Comparison of ENCODE assay signal across 8 cellular contexts in genomic region chr9:5425006-5425628, GRCh38. TPM values are rescaled to one million over a fixed set of nuclear protein-coding genes. Genes with fewer than 3 reads are reported as not detected.
DNase-seq lines count a peak whose midpoint lies in the region; ATAC-seq, FAIRE-seq and TF ChIP-seq lines count a peak whose summit lies in the region.

No MANE protein-coding gene starts in this region.

- no peak overlapping the region for H3K4me3 ChIP-seq in endodermal cell (ENCODE audit: low read length)

- no peak for TF ChIP-seq POLR2A in GM12891 (IDR thresholded peaks at IDR 0.05; ENCODE audit: low read depth, low read length)

- no peak for DNase-seq in AG09319 (ENCODE audit: extremely low read depth, low read depth)
- DNase-seq in GM12891 (ENCODE audit: insufficient read length, low spot score) = no peak
- peak; percentile 37 for DNase-seq in NCI-H774 (lab: John Stamatoyannopoulos, UW)
- DNase-seq in endodermal cell = no peak
- no peak for DNase-seq in stimulated activated effector memory CD8-positive, alpha-beta T cell treated with anti-CD3 and anti-CD28 coated beads, Interleukin-12 subunit alpha, Interleukin-12 subunit beta, amount 100 ng/mL, for 72 hours (ENCODE audit: low spot score in 2 of 2)
- DNase-seq in COLO668 (lab: John Stamatoyannopoulos, UW; ENCODE audit: unreplicated experiment) = no peak
- DNase-seq in stimulated activated CD4-positive, alpha-beta T cell treated with anti-CD3 and anti-CD28 coated beads, Interleukin-2, amount 100 ng/mL, for 48 hours = no peak

- H3K4me1 Mint-ChIP-seq in endodermal cell = no peaks in the 10 kb centered on the region
- peaks cover 10% of the 10 kb centered on the region for H3K4me1 Mint-ChIP-seq in stimulated activated effector memory CD8-positive, alpha-beta T cell treated with anti-CD3 and anti-CD28 coated beads, Interleukin-12 subunit alpha, Interleukin-12 subunit beta, amount 100 ng/mL, for 72 hours

- no peak overlapping the region for H3K9ac ChIP-seq in endodermal cell (ENCODE audit: extremely low read depth, low read length, poor library complexity, severe bottlenecking)

- FAIRE-seq in GM12891 (lab: Jason Lieb, UNC) = peak; percentile 76

- no peaks in the 10 kb centered on the region for H3K27me3 ChIP-seq in endodermal cell (ENCODE audit: control insufficient read depth, insufficient read depth, low read length, poor library complexity, severe bottlenecking)

- no peak overlapping the region for H3K27ac ChIP-seq in endodermal cell (ENCODE audit: low read depth, low read length)

- H3K27ac Mint-ChIP-seq in endodermal cell = no peak overlapping the region
- no peak overlapping the region for H3K27ac Mint-ChIP-seq in stimulated activated effector memory CD8-positive, alpha-beta T cell treated with anti-CD3 and anti-CD28 coated beads, Interleukin-12 subunit alpha, Interleukin-12 subunit beta, amount 100 ng/mL, for 72 hours

- no peaks in the 10 kb centered on the region for H3K36me3 ChIP-seq in endodermal cell (ENCODE audit: control insufficient read depth, insufficient read depth, low read length)

- ATAC-seq in stimulated activated effector memory CD8-positive, alpha-beta T cell treated with anti-CD3 and anti-CD28 coated beads, Interleukin-12 subunit alpha, Interleukin-12 subunit beta, amount 100 ng/mL, for 72 hours = peak; percentile 59
- ATAC-seq in HG03025 (IDR thresholded peaks at IDR 0.05; ENCODE audit: low FRiP score, unreplicated experiment) = no peak

- H3K36me3 Mint-ChIP-seq in endodermal cell (ENCODE audit: low read depth) = peaks cover 4% of the 10 kb centered on the region
- peaks cover 2% of the 10 kb centered on the region for H3K36me3 Mint-ChIP-seq in stimulated activated effector memory CD8-positive, alpha-beta T cell treated with anti-CD3 and anti-CD28 coated beads, Interleukin-12 subunit alpha, Interleukin-12 subunit beta, amount 100 ng/mL, for 72 hours

- no peaks in the 10 kb centered on the region for H3K9me3 ChIP-seq in endodermal cell (ENCODE audit: control insufficient read depth, low read length)

- H3K9me3 Mint-ChIP-seq in endodermal cell = no peaks in the 10 kb centered on the region
- H3K9me3 Mint-ChIP-seq in stimulated activated effector memory CD8-positive, alpha-beta T cell treated with anti-CD3 and anti-CD28 coated beads, Interleukin-12 subunit alpha, Interleukin-12 subunit beta, amount 100 ng/mL, for 72 hours = no peaks in the 10 kb centered on the region

- no peaks in the 10 kb centered on the region for H3K4me1 ChIP-seq in endodermal cell (ENCODE audit: control insufficient read depth, insufficient read depth, low read length)

- H3K27me3 Mint-ChIP-seq in endodermal cell (ENCODE audit: insufficient read depth) = no peaks in the 10 kb centered on the region

- TF ChIP-seq CTCF in AG09319 (IDR thresholded peaks at IDR 0.05; ENCODE audit: low read depth, low read length) = peak; percentile 16; the same call in 1 of the 2 replicates
- peak; percentile 78 for TF ChIP-seq CTCF in endodermal cell (conservative IDR thresholded peaks at IDR 0.05)

- 88% methylated on average over 2 of the region's 2 CpGs; no CpG with 5 or more reads in 1 of the 2 experiments for WGBS in endodermal cell (ENCODE audit: insufficient coverage in 1 of 2, insufficient read length in 1 of 2), 2 experiments

- no peak overlapping the region for H3K4me3 Mint-ChIP-seq in endodermal cell
- H3K4me3 Mint-ChIP-seq in stimulated activated effector memory CD8-positive, alpha-beta T cell treated with anti-CD3 and anti-CD28 coated beads, Interleukin-12 subunit alpha, Interleukin-12 subunit beta, amount 100 ng/mL, for 72 hours = no peak overlapping the region

TF ChIP-seq in GM12891, 5 proteins besides CTCF, POLR2A, EP300 and RAD21:
- TF ChIP-seq TAF1 (IDR thresholded peaks at IDR 0.05; ENCODE audit: low read depth, low read length) (no peak), POLR2AphosphoS5 (IDR thresholded peaks at IDR 0.05; ENCODE audit: low read depth, low read length) (no peak), SPI1 (IDR thresholded peaks at IDR 0.05; ENCODE audit: low read depth, low read length) (no peak), PAX5 (IDR thresholded peaks at IDR 0.05; ENCODE audit: insufficient read depth, low read length, severe bottlenecking) (no peak), POU2F2 (IDR thresholded peaks at IDR 0.05; ENCODE audit: low read depth, low read length) (no peak)

RNA-seq across cellular contexts. Expression of gene PLGRKT, which starts 12.6 kb away (rescaled TPM):
- 28.5 TPM for polyA plus RNA-seq in GM12891 (2012; ENCODE audit: low read depth, missing spikeins)
- 10 to 100 TPM; 21.0 to 31.1 TPM for total RNA-seq in endodermal cell
- polyA plus RNA-seq in endodermal cell (2013, experiment 1 of 2) = 29.2 TPM
- 35.8 TPM for polyA plus RNA-seq in endodermal cell (2013, experiment 2 of 2)

RNA-seq across cellular contexts. Expression of gene CD274, which starts 25.2 kb away (rescaled TPM):
- polyA plus RNA-seq in GM12891 (2012; ENCODE audit: low read depth, missing spikeins) = 18.1 TPM
- total RNA-seq in endodermal cell = under 1 TPM in 1 of 2 donors, not detected in 1; 1.00 TPM
- 0.25 TPM for polyA plus RNA-seq in endodermal cell (2013, experiment 1 of 2)
- polyA plus RNA-seq in endodermal cell (2013, experiment 2 of 2) = 0.17 TPM
